Comparison of ENCODE assay signal across 13 cellular contexts in genomic region chr10:129949411-129950335, GRCh38. TPM values are rescaled to one million over a fixed set of nuclear protein-coding genes. Genes with fewer than 3 reads are reported as not detected.
DNase-seq lines count a peak whose midpoint lies in the region; ATAC-seq and TF ChIP-seq lines count a peak whose summit lies in the region.
"Had no signal": no experiment of that assay in that cellular context is flagged by ENCODE, and none has a peak within 500 bp of the region (broad histone marks: within the 10 kb centered on the region; RNA-seq: fewer than 3 reads in every experiment).

No MANE protein-coding gene starts in this region.

- H3K9ac ChIP-seq in HUES6 (ENCODE audit: low read length), result no peak overlapping the region

- peak; percentile 76 for DNase-seq in ecto neural progenitor cell (ENCODE audit: low spot score)
- DNase-seq in iPS-NIHi11 (ENCODE audit: low spot score), result peak; percentile 70
- peak; percentile 21 for DNase-seq in stomach
- DNase-seq in HT-29 (ENCODE audit: low spot score), result no peak
- DNase-seq: activated T-cell treated with anti-CD3 and anti-CD28 coated beads, Interleukin-2, amount 50 U/mL, for 48 hours; DND-41; NCI-H524; stimulated activated naive B cell treated with anti-CD40 and anti-IgM and Interleukin-4, amounts not matched to agents 10 μg/mL and 1 μg/mL and 100 μg/mL, for 72 hours; T-helper 2 cell had no signal

- no peak for TF ChIP-seq CTCF in stomach (IDR thresholded peaks at IDR 0.05)

- H3K27me3 ChIP-seq in HUES6 (ENCODE audit: control insufficient read depth, insufficient read depth, low read length) (peaks cover 15% of the 10 kb centered on the region), stomach (peaks cover 0 to 82% (median 6%) of the 10 kb centered on the region in 3 donors)

- H3K36me3 ChIP-seq in HUES6 (ENCODE audit: control insufficient read depth, insufficient read depth, low read length) (no peaks in the 10 kb centered on the region), stomach (no peaks in the 10 kb centered on the region)

- H3K27ac ChIP-seq in HUES6 (ENCODE audit: low read depth, low read length), result no peak overlapping the region
- no peak overlapping the region for H3K27ac ChIP-seq in stomach

- intact Hi-C loops in stomach (cut with DNase I; ENCODE audit: low total_unique reads), result no loop called here

- H3K9me3 ChIP-seq in HUES6 (ENCODE audit: control insufficient read depth, insufficient read depth, low read depth, low read length) (no peaks in the 10 kb centered on the region; the same call in 1 of the 2 replicates), stomach (no peaks in the 10 kb centered on the region)

- H3K4me3 ChIP-seq in HUES6 (ENCODE audit: low read depth, low read length) (peak overlapping the region; percentile 50), stomach (no peak overlapping the region)

- TF ChIP-seq EP300 in stomach (IDR thresholded peaks at IDR 0.05), result no peak

- no peak for TF ChIP-seq POLR2A in stomach (IDR thresholded peaks at IDR 0.05)

- H3K4me1 ChIP-seq in HUES6 (ENCODE audit: control insufficient read depth, insufficient read depth, low read length), result peaks cover 21% of the 10 kb centered on the region
- H3K4me1 ChIP-seq in stomach, result no peaks in the 10 kb centered on the region

- ATAC-seq in GM18907 (IDR thresholded peaks at IDR 0.05; ENCODE audit: unreplicated experiment) (no peak), HG02642 (IDR thresholded peaks at IDR 0.05; ENCODE audit: poor library complexity, unreplicated experiment) (no peak), GM18519 (IDR thresholded peaks at IDR 0.05; ENCODE audit: low FRiP score, unreplicated experiment) (no peak)
- ATAC-seq: stimulated activated naive B cell treated with anti-CD40 and anti-IgM and Interleukin-4, amounts not matched to agents 10 μg/mL and 1 μg/mL and 100 μg/mL, for 72 hours had no signal

- 34 to 43% (median 40%) methylated on average over 18 to 27 of the region's 27 CpGs for WGBS in stomach, 5 donors

RNA-seq across cellular contexts. Expression of gene EBF3, which starts 14.4 kb away (rescaled TPM):
- 1 to 10 TPM in 1 of 5 donors, under 1 TPM in 1, not detected in 3; 0.58 to 7.3 TPM for total RNA-seq in stomach
- polyA plus RNA-seq in stomach, result under 1 TPM; 0.19 to 0.63 (median 0.31) TPM
- total RNA-seq in HT-29 (2014; rRNA removed; shearing (Covaris generic)), result not detected in 2 replicates
